Comparison of ENCODE assay signal across 8 cellular contexts in the genomic region with DNA sequence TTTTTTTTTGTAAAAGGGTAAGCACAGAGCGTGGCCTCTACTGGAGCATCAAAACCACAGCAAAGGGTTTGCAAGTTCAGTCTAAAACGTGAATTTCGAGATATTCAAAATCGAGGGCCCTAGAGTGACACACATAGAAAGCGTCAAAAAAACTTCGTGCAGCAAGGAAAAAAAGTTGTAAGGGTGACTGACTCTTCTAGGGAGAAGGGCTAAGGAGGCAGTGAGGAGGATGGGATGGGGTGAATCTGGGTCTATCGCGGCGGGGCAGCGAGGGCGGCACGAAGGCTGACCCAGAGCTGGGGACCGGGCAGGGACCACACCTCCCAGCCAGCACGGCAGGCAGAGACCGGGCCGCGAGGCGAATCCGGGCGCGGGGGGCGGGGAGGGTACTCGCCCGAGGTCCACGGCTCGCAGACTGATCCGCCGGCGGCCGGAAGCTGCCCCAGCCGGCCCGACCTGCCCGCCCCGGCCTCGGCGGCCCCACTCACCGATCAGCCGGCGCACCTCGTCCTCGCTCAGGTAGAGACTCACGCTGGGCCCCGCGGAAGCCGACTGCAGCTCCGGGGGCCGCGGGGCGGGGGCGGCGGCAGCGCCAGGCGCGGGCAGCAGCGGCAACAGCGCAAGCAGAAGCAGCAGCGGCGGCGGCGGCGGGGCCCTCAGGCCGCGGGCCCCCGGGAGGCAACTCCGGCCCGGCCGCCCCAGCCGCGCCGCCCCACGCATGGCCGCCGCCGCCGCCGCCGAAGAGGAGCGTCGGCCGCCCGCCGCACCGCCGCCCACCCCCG. TPM values are rescaled to one million over a fixed set of nuclear protein-coding genes. Genes with fewer than 3 reads are reported as not detected.
DNase-seq lines count a peak whose midpoint lies in the region; ATAC-seq and TF ChIP-seq lines count a peak whose summit lies in the region.

No MANE protein-coding gene starts in this region.

- H3K4me1 ChIP-seq in mammary epithelial cell (ENCODE audit: insufficient read depth, low read length): peaks cover 21% of the 10 kb centered on the region
- peaks cover 25 to 76% (median 52%) of the 10 kb centered on the region in 6 donors for H3K4me1 ChIP-seq in spleen

- H3K27me3 ChIP-seq in mammary epithelial cell (ENCODE audit: insufficient read depth, low read length): no peaks in the 10 kb centered on the region
- H3K27me3 ChIP-seq in spleen (replicated peaks in 1 of 7): no peaks in the 10 kb centered on the region

- no peak for TF ChIP-seq CTCF in VCaP (conservative IDR thresholded peaks at IDR 0.05)
- no peak for TF ChIP-seq CTCF in mammary epithelial cell (conservative IDR thresholded peaks at IDR 0.05 in 1 of 2, IDR thresholded peaks at IDR 0.05 in 1 of 2; ENCODE audit: extremely low read depth in 1 of 2, insufficient read depth in 1 of 2, low read depth in 1 of 2, low read length in 2 of 2)
- TF ChIP-seq CTCF in spleen (IDR thresholded peaks at IDR 0.05 in 8 of 11, conservative IDR thresholded peaks at IDR 0.05 in 3 of 11): no peak

- TF ChIP-seq POLR2A in spleen (IDR thresholded peaks at IDR 0.05): no peak

- WGBS in mammary epithelial cell (ENCODE audit: low coverage, missing lambda C conversion rate): 4% methylated on average over 8 of the region's 85 CpGs
- 0 to 1% (median 0%) methylated on average over 14 to 85 of the region's 85 CpGs for WGBS in spleen, 5 donors

- H3K9me3 ChIP-seq in mammary epithelial cell (replicated peaks; ENCODE audit: insufficient read depth, low read length) (no peaks in the 10 kb centered on the region), spleen (no peaks in the 10 kb centered on the region)

- H3K27ac ChIP-seq in VCaP (peak overlapping the region; percentile 88), mammary epithelial cell (ENCODE audit: insufficient read depth, low read depth, low read length) (peak overlapping the region; percentile 36), spleen (peak overlapping the region; percentile 82 to 96 (median 91))

- peak overlapping the region; percentile 92 for H3K4me2 ChIP-seq in mammary epithelial cell (ENCODE audit: insufficient read depth, low read depth, low read length)

- H2AFZ ChIP-seq in mammary epithelial cell (ENCODE audit: low read depth, low read length): peak overlapping the region; percentile 87

- DNase-seq in ELR (ENCODE audit: low read depth): peak; percentile 69
- peak; percentile 64 for DNase-seq in HuH-7.5 (ENCODE audit: low spot score)
- peak; percentile 61 for DNase-seq in mammary epithelial cell
- peak; percentile 81 for DNase-seq in islet precursor cell
- DNase-seq in spleen: peak; percentile 93
- no peak for DNase-seq in DMS114 treated with DMSO at 0.1 percent for 48 hours (lab: John Stamatoyannopoulos, UW; ENCODE audit: unreplicated experiment)

- H3K36me3 ChIP-seq in mammary epithelial cell (ENCODE audit: insufficient read depth, low read length): peaks cover 3% of the 10 kb centered on the region
- H3K36me3 ChIP-seq in spleen: no peaks in the 10 kb centered on the region

- no TSS peak for BruUV-seq in mammary epithelial cell (replicated peaks; lab: Mats Ljungman, UMichigan)

- H4K20me1 ChIP-seq in mammary epithelial cell (ENCODE audit: insufficient read depth, low read length): peaks cover under 1% of the 10 kb centered on the region

- dilution Hi-C loops in mammary epithelial cell (cut with HindIII; ENCODE audit: low sequenced_read_pairs): no loop called here

- peaks cover 63% of the 10 kb centered on the region for H3K79me2 ChIP-seq in mammary epithelial cell (ENCODE audit: insufficient read depth, low read length)

- H3K4me3 ChIP-seq in mammary epithelial cell (replicated peaks in 1 of 3; ENCODE audit: insufficient read depth in 1 of 3, low read depth in 2 of 3, low read length in 3 of 3) (peak overlapping the region; percentile 42 to 76 (median 75)), spleen (peak overlapping the region; percentile 62 to 91 (median 70))

- H3K9ac ChIP-seq in mammary epithelial cell (ENCODE audit: insufficient read depth, low read length): peak overlapping the region; percentile 44

- in situ Hi-C loops in mammary epithelial cell (cut with MboI; ENCODE audit: low sequenced_read_pairs in 2 of 2): no loop called here

- peak; percentile 38 for ATAC-seq in GM21576 (IDR thresholded peaks at IDR 0.05; ENCODE audit: unreplicated experiment)

- CTCF ChIA-PET in mammary epithelial cell (lab: Charles Lee; ENCODE audit: low non-redundant PET): interaction anchor here (0.6 kb wide), 1 partner anchor 102 kb away, joined by 3 read pairs; no protein-coding TSS in a partner anchor

- intact Hi-C loops in mammary epithelial cell (cut with micrococcal nuclease): loop anchor here (1.0 to 2.0 kb wide), 2 partner anchors 25 to 37 kb away; no protein-coding TSS in a partner anchor
- intact Hi-C loops in spleen (cut with DNase I; ENCODE audit: low total_unique reads): no loop called here

RNA-seq across cellular contexts. Expression of a gene that starts 0.5 kb away (rescaled TPM):
- 100 to 1,000 TPM in 1 of 2 donors, 10 to 100 TPM in 1; 76.3 to 171 TPM for total RNA-seq in mammary epithelial cell
- polyA plus RNA-seq in mammary epithelial cell: 49.6 TPM
- polyA minus RNA-seq in mammary epithelial cell: 117 TPM
- 100 to 1,000 TPM in 1 of 7 donors, 10 to 100 TPM in 6; 37.1 to 108 (median 55.9) TPM for total RNA-seq in spleen
- 10 to 100 TPM; 18.9 to 24.9 (median 22.5) TPM for polyA plus RNA-seq in spleen

Comparison
In these comparisons a context has a peak if more than half of its experiments do, and no peak if none do; other contexts are left out.
1. H3K27ac ChIP-seq: peak in every context shown above with its lines; median percentile 91 in spleen; 88 in VCaP; 36 in mammary epithelial cell.